In the genomic region with DNA sequence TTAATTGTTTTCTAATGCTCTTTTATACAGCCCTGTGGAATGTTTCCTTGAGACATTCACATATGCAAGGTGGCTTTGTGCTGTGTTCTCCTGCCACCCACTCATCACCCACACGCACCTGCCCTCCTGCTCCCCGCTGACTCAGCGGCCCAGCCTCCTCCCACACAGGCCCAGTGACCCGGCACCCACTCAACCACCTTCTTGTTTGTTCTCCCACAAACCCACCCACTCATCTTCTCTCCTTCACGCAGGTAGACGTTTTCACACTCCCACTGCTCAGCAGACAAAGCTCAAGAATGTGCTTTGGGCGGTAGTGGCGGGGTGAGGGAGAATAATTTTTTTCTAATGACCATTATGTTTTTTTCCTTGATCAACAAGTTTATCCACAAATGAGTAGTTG, we compare ENCODE assay signal across 1 cellular context.
TF ChIP-seq lines count a peak whose summit lies in the region.

No MANE protein-coding gene starts in this region.

TF ChIP-seq in GM12878, 131 proteins besides CTCF, POLR2A, EP300 and RAD21 (continued from another document):
- TF ChIP-seq ESRRA (IDR thresholded peaks at IDR 0.05; ENCODE audit: low read length) (no peak), SREBF2 (IDR thresholded peaks at IDR 0.05; ENCODE audit: low read length) (no peak), SIX5 (IDR thresholded peaks at IDR 0.05; ENCODE audit: low read depth, low read length, severe bottlenecking) (no peak), CHD2 (IDR thresholded peaks at IDR 0.05; ENCODE audit: borderline replicate concordance, low read depth, low read length) (0 out of 2 replicates have a peak, but pooled peaks have one; percentile 22), NR2C2 (IDR thresholded peaks at IDR 0.05; ENCODE audit: borderline replicate concordance, control insufficient read depth, insufficient read length, low read depth) (no peak), CREB1 (IDR thresholded peaks at IDR 0.05; ENCODE audit: low read depth) (no peak), CBFB (IDR thresholded peaks at IDR 0.05; ENCODE audit: low read depth) (no peak), SUZ12 (IDR thresholded peaks at IDR 0.05; ENCODE audit: unreplicated experiment) (no peak), TCF3 (IDR thresholded peaks at IDR 0.05; ENCODE audit: borderline replicate concordance, insufficient read depth, low read depth, low read length) (0 out of 2 replicates have a peak, but pooled peaks have one; percentile 51), STAT1 (conservative IDR thresholded peaks at IDR 0.05) (no peak), POU2F2 (IDR thresholded peaks at IDR 0.05; ENCODE audit: borderline replicate concordance, low read depth, low read length) (no peak), SP1 (IDR thresholded peaks at IDR 0.05; ENCODE audit: low read depth, low read length) (no peak), NFYA (IDR thresholded peaks at IDR 0.05; ENCODE audit: borderline replicate concordance, low read depth, low read length) (no peak), GABPA (IDR thresholded peaks at IDR 0.05; ENCODE audit: low read depth) (no peak), SMARCA5 (IDR thresholded peaks at IDR 0.05) (no peak)
- TF ChIP-seq, protein P1, sequence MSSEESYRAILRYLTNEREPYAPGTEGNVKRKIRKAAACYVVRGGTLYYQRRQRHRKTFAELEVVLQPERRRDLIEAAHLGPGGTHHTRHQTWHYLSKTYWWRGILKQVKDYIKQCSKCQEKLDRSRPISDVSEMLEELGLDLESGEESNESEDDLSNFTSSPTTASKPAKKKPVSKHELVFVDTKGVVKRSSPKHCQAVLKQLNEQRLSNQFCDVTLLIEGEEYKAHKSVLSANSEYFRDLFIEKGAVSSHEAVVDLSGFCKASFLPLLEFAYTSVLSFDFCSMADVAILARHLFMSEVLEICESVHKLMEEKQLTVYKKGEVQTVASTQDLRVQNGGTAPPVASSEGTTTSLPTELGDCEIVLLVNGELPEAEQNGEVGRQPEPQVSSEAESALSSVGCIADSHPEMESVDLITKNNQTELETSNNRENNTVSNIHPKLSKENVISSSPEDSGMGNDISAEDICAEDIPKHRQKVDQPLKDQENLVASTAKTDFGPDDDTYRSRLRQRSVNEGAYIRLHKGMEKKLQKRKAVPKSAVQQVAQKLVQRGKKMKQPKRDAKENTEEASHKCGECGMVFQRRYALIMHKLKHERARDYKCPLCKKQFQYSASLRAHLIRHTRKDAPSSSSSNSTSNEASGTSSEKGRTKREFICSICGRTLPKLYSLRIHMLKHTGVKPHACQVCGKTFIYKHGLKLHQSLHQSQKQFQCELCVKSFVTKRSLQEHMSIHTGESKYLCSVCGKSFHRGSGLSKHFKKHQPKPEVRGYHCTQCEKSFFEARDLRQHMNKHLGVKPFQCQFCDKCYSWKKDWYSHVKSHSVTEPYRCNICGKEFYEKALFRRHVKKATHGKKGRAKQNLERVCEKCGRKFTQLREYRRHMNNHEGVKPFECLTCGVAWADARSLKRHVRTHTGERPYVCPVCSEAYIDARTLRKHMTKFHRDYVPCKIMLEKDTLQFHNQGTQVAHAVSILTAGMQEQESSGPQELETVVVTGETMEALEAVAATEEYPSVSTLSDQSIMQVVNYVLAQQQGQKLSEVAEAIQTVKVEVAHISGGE (CRISPR knock-in tag; IDR thresholded peaks at IDR 0.05) = no peak
- TF ChIP-seq, protein P2, sequence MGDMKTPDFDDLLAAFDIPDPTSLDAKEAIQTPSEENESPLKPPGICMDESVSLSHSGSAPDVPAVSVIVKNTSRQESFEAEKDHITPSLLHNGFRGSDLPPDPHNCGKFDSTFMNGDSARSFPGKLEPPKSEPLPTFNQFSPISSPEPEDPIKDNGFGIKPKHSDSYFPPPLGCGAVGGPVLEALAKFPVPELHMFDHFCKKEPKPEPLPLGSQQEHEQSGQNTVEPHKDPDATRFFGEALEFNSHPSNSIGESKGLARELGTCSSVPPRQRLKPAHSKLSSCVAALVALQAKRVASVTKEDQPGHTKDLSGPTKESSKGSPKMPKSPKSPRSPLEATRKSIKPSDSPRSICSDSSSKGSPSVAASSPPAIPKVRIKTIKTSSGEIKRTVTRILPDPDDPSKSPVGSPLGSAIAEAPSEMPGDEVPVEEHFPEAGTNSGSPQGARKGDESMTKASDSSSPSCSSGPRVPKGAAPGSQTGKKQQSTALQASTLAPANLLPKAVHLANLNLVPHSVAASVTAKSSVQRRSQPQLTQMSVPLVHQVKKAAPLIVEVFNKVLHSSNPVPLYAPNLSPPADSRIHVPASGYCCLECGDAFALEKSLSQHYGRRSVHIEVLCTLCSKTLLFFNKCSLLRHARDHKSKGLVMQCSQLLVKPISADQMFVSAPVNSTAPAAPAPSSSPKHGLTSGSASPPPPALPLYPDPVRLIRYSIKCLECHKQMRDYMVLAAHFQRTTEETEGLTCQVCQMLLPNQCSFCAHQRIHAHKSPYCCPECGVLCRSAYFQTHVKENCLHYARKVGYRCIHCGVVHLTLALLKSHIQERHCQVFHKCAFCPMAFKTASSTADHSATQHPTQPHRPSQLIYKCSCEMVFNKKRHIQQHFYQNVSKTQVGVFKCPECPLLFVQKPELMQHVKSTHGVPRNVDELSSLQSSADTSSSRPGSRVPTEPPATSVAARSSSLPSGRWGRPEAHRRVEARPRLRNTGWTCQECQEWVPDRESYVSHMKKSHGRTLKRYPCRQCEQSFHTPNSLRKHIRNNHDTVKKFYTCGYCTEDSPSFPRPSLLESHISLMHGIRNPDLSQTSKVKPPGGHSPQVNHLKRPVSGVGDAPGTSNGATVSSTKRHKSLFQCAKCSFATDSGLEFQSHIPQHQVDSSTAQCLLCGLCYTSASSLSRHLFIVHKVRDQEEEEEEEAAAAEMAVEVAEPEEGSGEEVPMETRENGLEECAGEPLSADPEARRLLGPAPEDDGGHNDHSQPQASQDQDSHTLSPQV (IDR thresholded peaks at IDR 0.05) = no peak
- TF ChIP-seq, protein P3, sequence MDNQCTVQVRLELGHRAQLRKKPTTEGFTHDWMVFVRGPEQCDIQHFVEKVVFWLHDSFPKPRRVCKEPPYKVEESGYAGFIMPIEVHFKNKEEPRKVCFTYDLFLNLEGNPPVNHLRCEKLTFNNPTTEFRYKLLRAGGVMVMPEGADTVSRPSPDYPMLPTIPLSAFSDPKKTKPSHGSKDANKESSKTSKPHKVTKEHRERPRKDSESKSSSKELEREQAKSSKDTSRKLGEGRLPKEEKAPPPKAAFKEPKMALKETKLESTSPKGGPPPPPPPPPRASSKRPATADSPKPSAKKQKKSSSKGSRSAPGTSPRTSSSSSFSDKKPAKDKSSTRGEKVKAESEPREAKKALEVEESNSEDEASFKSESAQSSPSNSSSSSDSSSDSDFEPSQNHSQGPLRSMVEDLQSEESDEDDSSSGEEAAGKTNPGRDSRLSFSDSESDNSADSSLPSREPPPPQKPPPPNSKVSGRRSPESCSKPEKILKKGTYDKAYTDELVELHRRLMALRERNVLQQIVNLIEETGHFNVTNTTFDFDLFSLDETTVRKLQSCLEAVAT (IDR thresholded peaks at IDR 0.05) = peak; percentile 72; the same call in 1 of the 2 replicates
- TF ChIP-seq, protein P4, sequence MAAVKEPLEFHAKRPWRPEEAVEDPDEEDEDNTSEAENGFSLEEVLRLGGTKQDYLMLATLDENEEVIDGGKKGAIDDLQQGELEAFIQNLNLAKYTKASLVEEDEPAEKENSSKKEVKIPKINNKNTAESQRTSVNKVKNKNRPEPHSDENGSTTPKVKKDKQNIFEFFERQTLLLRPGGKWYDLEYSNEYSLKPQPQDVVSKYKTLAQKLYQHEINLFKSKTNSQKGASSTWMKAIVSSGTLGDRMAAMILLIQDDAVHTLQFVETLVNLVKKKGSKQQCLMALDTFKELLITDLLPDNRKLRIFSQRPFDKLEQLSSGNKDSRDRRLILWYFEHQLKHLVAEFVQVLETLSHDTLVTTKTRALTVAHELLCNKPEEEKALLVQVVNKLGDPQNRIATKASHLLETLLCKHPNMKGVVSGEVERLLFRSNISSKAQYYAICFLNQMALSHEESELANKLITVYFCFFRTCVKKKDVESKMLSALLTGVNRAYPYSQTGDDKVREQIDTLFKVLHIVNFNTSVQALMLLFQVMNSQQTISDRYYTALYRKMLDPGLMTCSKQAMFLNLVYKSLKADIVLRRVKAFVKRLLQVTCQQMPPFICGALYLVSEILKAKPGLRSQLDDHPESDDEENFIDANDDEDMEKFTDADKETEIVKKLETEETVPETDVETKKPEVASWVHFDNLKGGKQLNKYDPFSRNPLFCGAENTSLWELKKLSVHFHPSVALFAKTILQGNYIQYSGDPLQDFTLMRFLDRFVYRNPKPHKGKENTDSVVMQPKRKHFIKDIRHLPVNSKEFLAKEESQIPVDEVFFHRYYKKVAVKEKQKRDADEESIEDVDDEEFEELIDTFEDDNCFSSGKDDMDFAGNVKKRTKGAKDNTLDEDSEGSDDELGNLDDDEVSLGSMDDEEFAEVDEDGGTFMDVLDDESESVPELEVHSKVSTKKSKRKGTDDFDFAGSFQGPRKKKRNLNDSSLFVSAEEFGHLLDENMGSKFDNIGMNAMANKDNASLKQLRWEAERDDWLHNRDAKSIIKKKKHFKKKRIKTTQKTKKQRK (IDR thresholded peaks at IDR 0.05; ENCODE audit: low read depth, low read length) = no peak
